24 cellular contexts compared by ENCODE assay signal in the genomic region with DNA sequence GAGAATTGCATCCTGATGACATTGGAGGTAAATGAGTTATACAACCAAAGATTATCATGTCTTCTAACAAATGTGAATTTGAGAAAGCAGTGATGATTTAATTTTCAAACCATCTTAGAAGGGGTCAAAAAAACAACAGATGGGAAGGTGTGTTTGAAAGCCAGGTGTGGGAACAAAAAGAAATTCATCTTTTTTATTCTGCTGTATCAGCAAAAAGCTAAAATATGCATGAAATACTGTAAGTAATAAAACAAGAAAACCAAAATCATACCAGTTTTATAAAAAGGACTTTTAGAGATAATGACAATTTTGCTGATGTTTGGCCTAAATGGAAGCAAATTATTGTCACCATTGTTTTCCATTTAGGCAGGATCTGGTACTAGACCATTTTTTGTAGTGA.
"Had no signal": no experiment of that assay in that cellular context is flagged by ENCODE, and none has a peak within 500 bp of the region (broad histone marks: within the 10 kb centered on the region; RNA-seq: fewer than 3 reads in every experiment).

No MANE protein-coding gene starts in this region.

- FAIRE-seq: HTR-8/SVneo, RCC 7860 had no signal

- H3K27me3 ChIP-seq: SJSA1 had no signal

- DNase-seq: Kasumi-1, MM.1S, NCI-H1092 treated with DMSO at 0.1 percent for 48 hours, NCI-H1436, NCI-H187, NCI-H2029, NCI-H2081 treated with DMSO at 0.1 percent for 48 hours, NCI-H2171, NCI-H226, NCI-H446, NCI-H510A, NCI-H524 treated with DMSO at 0.1 percent for 48 hours, NCI-H69, NCI-H774, Right ventricle myocardium superior, RPMI8226, SIG-M5, SW 1271 had no signal

- H3K4me3 ChIP-seq: SJSA1, SK-N-MC had no signal

- H3K4me2 ChIP-seq: KMS-11 had no signal

- H3K27ac ChIP-seq: HL-60, KMS-11, SJSA1, SK-N-MC had no signal

- H3K9me3 ChIP-seq: SJSA1 had no signal

- H3K9ac ChIP-seq: KMS-11 had no signal
